Comparison of ENCODE assay signal across 20 cellular contexts in the genomic region with DNA sequence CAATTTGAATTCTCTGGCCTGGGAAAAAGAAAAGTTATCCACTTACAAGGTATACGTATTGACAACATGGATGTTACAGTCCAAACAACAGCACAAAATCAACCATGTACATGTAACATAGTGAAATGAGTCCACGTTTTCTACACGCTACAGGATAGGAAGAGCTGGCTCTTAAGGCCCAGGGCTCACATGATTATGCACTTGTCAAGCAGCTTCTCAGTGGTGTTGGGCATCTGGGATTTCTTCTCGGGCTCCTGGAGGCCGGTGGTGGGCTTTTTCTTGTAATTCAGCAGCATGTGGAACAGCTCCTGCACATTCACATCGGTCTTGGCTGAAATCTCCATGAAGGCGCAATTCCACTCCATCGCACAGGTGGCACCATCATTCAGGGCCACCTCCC. TPM values are rescaled to one million over a fixed set of nuclear protein-coding genes. Genes with fewer than 3 reads are reported as not detected.
"Had no signal": no experiment of that assay in that cellular context is flagged by ENCODE, and none has a peak within 500 bp of the region (broad histone marks: within the 10 kb centered on the region; RNA-seq: fewer than 3 reads in every experiment).

No MANE protein-coding gene starts in this region.

- H3K27ac Mint-ChIP-seq: dendritic cell treated with granulocyte-macrophage colony-stimulating factor and Interleukin-4, amounts not matched to agents 40 ng/mL and 50 ng/mL, for 4 days; immature natural killer cell; memory B cell; mesothelial cell of epicardium; natural killer cell; progenitor cell of endocrine pancreas had no signal

- H3K36me3 Mint-ChIP-seq: immature natural killer cell, memory B cell, mesothelial cell of epicardium, natural killer cell had no signal

- H3K4me3 ChIP-seq: heart left ventricle, left ventricle myocardium inferior, lower lobe of right lung, ovary, thoracic aorta had no signal

- H3K27ac ChIP-seq: heart left ventricle, left ventricle myocardium inferior, lower lobe of right lung, ovary, stomach, thoracic aorta had no signal

- H3K4me1 Mint-ChIP-seq: immature natural killer cell, memory B cell, natural killer cell, neural crest cell had no signal

- H3K9me3 ChIP-seq: heart left ventricle, left ventricle myocardium inferior, lower lobe of right lung, ovary, thoracic aorta had no signal

- H3K9me3 Mint-ChIP-seq: mesothelial cell of epicardium, neural crest cell had no signal

- ATAC-seq: heart left ventricle, lower lobe of right lung, natural killer cell, right cardiac atrium had no signal

- DNase-seq: foreskin melanocyte; heart left ventricle; hypothalamus; immature natural killer cell; left ventricle myocardium inferior; lower lobe of right lung; natural killer cell; ovary; stimulated activated CD4-positive, alpha-beta T cell treated with anti-CD3 and anti-CD28 coated beads, Interleukin-12 subunit alpha, Interleukin-12 subunit beta, amount 100 ng/mL, for 4 hours; stimulated activated naive CD4-positive, alpha-beta T cell; stomach; substantia nigra had no signal

- H3K4me3 Mint-ChIP-seq: dendritic cell treated with granulocyte-macrophage colony-stimulating factor and Interleukin-4, amounts not matched to agents 40 ng/mL and 50 ng/mL, for 4 days; immature natural killer cell; memory B cell; mesothelial cell of epicardium; natural killer cell; neural crest cell had no signal

- H3K36me3 ChIP-seq: heart left ventricle, left ventricle myocardium inferior, lower lobe of right lung, ovary, thoracic aorta had no signal

- H3K4me1 ChIP-seq: heart left ventricle, left ventricle myocardium inferior, lower lobe of right lung had no signal

RNA-seq across cellular contexts. Expression of gene DIRAS3, which starts 4.0 kb away (rescaled TPM):
- total RNA-seq: epithelial cell of proximal tubule, natural killer cell had no signal
- polyA plus RNA-seq: immature natural killer cell had no signal
